Comparison of ENCODE assay signal across 29 cellular contexts in genomic region chr2:99753505-99753904, GRCh38.
"Had no signal": no experiment of that assay in that cellular context is flagged by ENCODE, and none has a peak within 500 bp of the region (broad histone marks: within the 10 kb centered on the region; RNA-seq: fewer than 3 reads in every experiment).

No MANE protein-coding gene starts in this region.

- H3K4me1 ChIP-seq: colonic mucosa, gastrocnemius medialis, psoas muscle, tibial nerve, upper lobe of left lung had no signal

- H3K4me3 Mint-ChIP-seq: dendritic cell treated with granulocyte-macrophage colony-stimulating factor and Interleukin-4, amounts not matched to agents 40 ng/mL and 50 ng/mL, for 4 days; endodermal cell; naive thymus-derived CD8-positive, alpha-beta T cell; nephron progenitor cell; stimulated activated memory B cell treated with anti-CD40 and anti-IgM and Interleukin-4, amounts not matched to agents 10 μg/mL and 1 μg/mL and 100 μg/mL, for 72 hours; stimulated activated naive CD8-positive, alpha-beta T cell treated with anti-CD3 and anti-CD28 coated beads, Interleukin-15, Interleukin-2, amounts not matched to agents 100 ng/mL and 50 ng/mL, for 24 hours had no signal

- ATAC-seq: esophagus mucosa; gastrocnemius medialis; heart left ventricle; left lobe of liver; naive thymus-derived CD8-positive, alpha-beta T cell; psoas muscle; right cardiac atrium; stimulated activated memory B cell treated with anti-CD40 and anti-IgM and Interleukin-4, amounts not matched to agents 10 μg/mL and 1 μg/mL and 100 μg/mL, for 72 hours had no signal

- DNase-seq: colonic mucosa; effector CD8-positive, alpha-beta T cell; endodermal cell; gastrocnemius medialis; heart left ventricle; kidney; mesendoderm; naive thymus-derived CD8-positive, alpha-beta T cell; nephron progenitor cell; nucleus accumbens; ovary; posterior cingulate gyrus; psoas muscle; right cardiac atrium; spleen; stimulated activated CD4-positive, alpha-beta T cell treated with anti-CD3 and anti-CD28 coated beads, Interleukin-4, amount 100 ng/mL, for 4 hours; upper lobe of left lung had no signal

- H2AFZ ChIP-seq: hepatocyte had no signal

- H3K36me3 ChIP-seq: colonic mucosa, gastrocnemius medialis, heart left ventricle, ovary, thoracic aorta, tibial nerve, upper lobe of left lung had no signal

- H3K4me2 ChIP-seq: hepatocyte had no signal

- H3K27me3 Mint-ChIP-seq: dendritic cell treated with granulocyte-macrophage colony-stimulating factor and Interleukin-4, amounts not matched to agents 40 ng/mL and 50 ng/mL, for 4 days; stimulated activated memory B cell treated with anti-CD40 and anti-IgM and Interleukin-4, amounts not matched to agents 10 μg/mL and 1 μg/mL and 100 μg/mL, for 72 hours; stimulated activated naive CD8-positive, alpha-beta T cell treated with anti-CD3 and anti-CD28 coated beads, Interleukin-15, Interleukin-2, amounts not matched to agents 100 ng/mL and 50 ng/mL, for 24 hours had no signal

- H3K27ac Mint-ChIP-seq: dendritic cell treated with granulocyte-macrophage colony-stimulating factor and Interleukin-4, amounts not matched to agents 40 ng/mL and 50 ng/mL, for 4 days; endodermal cell; naive thymus-derived CD8-positive, alpha-beta T cell; nephron progenitor cell; stimulated activated memory B cell treated with anti-CD40 and anti-IgM and Interleukin-4, amounts not matched to agents 10 μg/mL and 1 μg/mL and 100 μg/mL, for 72 hours; stimulated activated naive CD8-positive, alpha-beta T cell treated with anti-CD3 and anti-CD28 coated beads, Interleukin-15, Interleukin-2, amounts not matched to agents 100 ng/mL and 50 ng/mL, for 24 hours had no signal

- H3K27ac ChIP-seq: colonic mucosa, epithelial cell of prostate, gastrocnemius medialis, heart left ventricle, hepatocyte, ovary, psoas muscle, skin epidermis, spleen, thoracic aorta, tibial nerve, upper lobe of left lung had no signal

- H3K36me3 Mint-ChIP-seq: naive thymus-derived CD8-positive, alpha-beta T cell had no signal

- H3K9me3 Mint-ChIP-seq: dendritic cell treated with granulocyte-macrophage colony-stimulating factor and Interleukin-4, amounts not matched to agents 40 ng/mL and 50 ng/mL, for 4 days; endodermal cell; naive thymus-derived CD8-positive, alpha-beta T cell; nephron progenitor cell; stimulated activated memory B cell treated with anti-CD40 and anti-IgM and Interleukin-4, amounts not matched to agents 10 μg/mL and 1 μg/mL and 100 μg/mL, for 72 hours; stimulated activated naive CD8-positive, alpha-beta T cell treated with anti-CD3 and anti-CD28 coated beads, Interleukin-15, Interleukin-2, amounts not matched to agents 100 ng/mL and 50 ng/mL, for 24 hours had no signal

- H3K27me3 ChIP-seq: colonic mucosa, gastrocnemius medialis, heart left ventricle, hepatocyte, ovary, spleen, tibial nerve, upper lobe of left lung had no signal

- H3K4me1 Mint-ChIP-seq: stimulated activated memory B cell treated with anti-CD40 and anti-IgM and Interleukin-4, amounts not matched to agents 10 μg/mL and 1 μg/mL and 100 μg/mL, for 72 hours had no signal

- H3K4me3 ChIP-seq: colonic mucosa, gastrocnemius medialis, heart left ventricle, hepatocyte, lung, ovary, psoas muscle, skin epidermis, spleen, thoracic aorta, tibial nerve, upper lobe of left lung had no signal

- H3K9me3 ChIP-seq: colonic mucosa, gastrocnemius medialis, heart left ventricle, ovary, psoas muscle, spleen, thoracic aorta, tibial nerve, upper lobe of left lung had no signal

- FAIRE-seq: kidney, urothelium cell line had no signal
